8 cellular contexts compared by ENCODE assay signal in genomic region chr22:28741758-28742561, GRCh38. TPM values are rescaled to one million over a fixed set of nuclear protein-coding genes. Genes with fewer than 3 reads are reported as not detected.
DNase-seq lines count a peak whose midpoint lies in the region; ATAC-seq and TF ChIP-seq lines count a peak whose summit lies in the region.

TSS of gene CHEK2 (minus strand) at chr22:28741820. CDS start at chr22:28734721, 7,099 bp downstream.
TSS of gene HSCB (plus strand) at chr22:28742039. CDS start at chr22:28742096, 57 bp downstream.

- DNase-seq in GM13976 (ENCODE audit: low spot score) (peak; percentile 95), NCI-H146 treated with DMSO at 0.1 percent for 48 hours (lab: John Stamatoyannopoulos, UW; ENCODE audit: unreplicated experiment) (peak; percentile 93), amygdala (lab: John Stamatoyannopoulos, UW) (peak; percentile 29 to 99 (median 96)), left cardiac atrium (peak; percentile 99), posterior vena cava (ENCODE audit: low spot score) (peak; percentile 99), upper lobe of right lung (peak; percentile 98)

- in situ Hi-C loops in GM13976 (cut with MboI; ENCODE audit: low sequenced_read_pairs, unreplicated experiment): no loop called here

- TF ChIP-seq CTCF in GM13976 (IDR thresholded peaks at IDR 0.05; ENCODE audit: borderline replicate concordance, control extremely low read depth, extremely low read depth, insufficient read depth, missing control alignments) (no peak), upper lobe of right lung (IDR thresholded peaks at IDR 0.05) (no peak)

- H3K27me3 ChIP-seq in upper lobe of right lung: no peaks in the 10 kb centered on the region

- H3K27ac ChIP-seq in upper lobe of right lung: peak within 1 kb of the TSS; percentile 99

- no peaks in the 10 kb centered on the region for H3K9me3 ChIP-seq in upper lobe of right lung

- H3K36me3 ChIP-seq in upper lobe of right lung: peaks cover 32% of the 10 kb centered on the region

- peak; percentile 90 for ATAC-seq in HG02870 (IDR thresholded peaks at IDR 0.05; ENCODE audit: unreplicated experiment)
- peak; percentile 98 to 99 for ATAC-seq in left cardiac atrium
- ATAC-seq in upper lobe of right lung: peak; percentile 98

- H3K4me1 ChIP-seq in upper lobe of right lung: peaks cover 12% of the 10 kb centered on the region

- H3K4me3 ChIP-seq in upper lobe of right lung: peak within 1 kb of the TSS; percentile 99

- intact Hi-C loops in T-helper 1 cell treated with Interleukin-12 subunit alpha and Interleukin-12 subunit beta and Interleukin-4 antibody, amounts not matched to agents 30 ng/mL and 1 ng/mL, for 36 hours (cut with micrococcal nuclease): loop anchor here (1.0 to 5.0 kb wide), 9 partner anchors 30 to 823 kb away; partner anchors contain the start of genes CCDC117, EWSR1, KREMEN1 and PITPNB
- intact Hi-C loops in left cardiac atrium (cut with DNase I): loop anchor here in 1 of 2 donors (5.0 kb wide), 1 partner anchor 60 kb away; the partner anchor contains the start of gene XBP1
- intact Hi-C loops in posterior vena cava (cut with DNase I): no loop called here
- intact Hi-C loops in upper lobe of right lung (cut with DNase I): no loop called here

RNA-seq across cellular contexts. Expression of gene CHEK2, which starts in this region (rescaled TPM):
- total RNA-seq in T-helper 1 cell treated with Interleukin-12 subunit alpha and Interleukin-12 subunit beta and Interleukin-4 antibody, amounts not matched to agents 30 ng/mL and 1 ng/mL, for 36 hours: 34.3 and 37.3 TPM in 2 replicates
- total RNA-seq in left cardiac atrium: 1 to 10 TPM; 2.9 to 3.5 TPM
- 1 to 10 TPM; 6.6 to 8.4 TPM for total RNA-seq in posterior vena cava
- 9.2 TPM for total RNA-seq in upper lobe of right lung

RNA-seq across cellular contexts. Expression of gene HSCB, which starts in this region (rescaled TPM):
- 13.3 and 14.2 TPM in 2 replicates for total RNA-seq in T-helper 1 cell treated with Interleukin-12 subunit alpha and Interleukin-12 subunit beta and Interleukin-4 antibody, amounts not matched to agents 30 ng/mL and 1 ng/mL, for 36 hours
- total RNA-seq in left cardiac atrium (10 to 100 TPM in 1 of 2 donors, 1 to 10 TPM in 1; 9.3 to 10.5 TPM), posterior vena cava (10 to 100 TPM in 1 of 2 donors, 1 to 10 TPM in 1; 9.7 to 10.6 TPM), upper lobe of right lung (12.0 TPM)

Comparison
In these comparisons a context has a peak if more than half of its experiments do, and no peak if none do; other contexts are left out.
1. Peak in every context shown above with its lines: DNase-seq, ATAC-seq, H3K4me3 ChIP-seq and H3K27ac ChIP-seq.